In the genomic region with DNA sequence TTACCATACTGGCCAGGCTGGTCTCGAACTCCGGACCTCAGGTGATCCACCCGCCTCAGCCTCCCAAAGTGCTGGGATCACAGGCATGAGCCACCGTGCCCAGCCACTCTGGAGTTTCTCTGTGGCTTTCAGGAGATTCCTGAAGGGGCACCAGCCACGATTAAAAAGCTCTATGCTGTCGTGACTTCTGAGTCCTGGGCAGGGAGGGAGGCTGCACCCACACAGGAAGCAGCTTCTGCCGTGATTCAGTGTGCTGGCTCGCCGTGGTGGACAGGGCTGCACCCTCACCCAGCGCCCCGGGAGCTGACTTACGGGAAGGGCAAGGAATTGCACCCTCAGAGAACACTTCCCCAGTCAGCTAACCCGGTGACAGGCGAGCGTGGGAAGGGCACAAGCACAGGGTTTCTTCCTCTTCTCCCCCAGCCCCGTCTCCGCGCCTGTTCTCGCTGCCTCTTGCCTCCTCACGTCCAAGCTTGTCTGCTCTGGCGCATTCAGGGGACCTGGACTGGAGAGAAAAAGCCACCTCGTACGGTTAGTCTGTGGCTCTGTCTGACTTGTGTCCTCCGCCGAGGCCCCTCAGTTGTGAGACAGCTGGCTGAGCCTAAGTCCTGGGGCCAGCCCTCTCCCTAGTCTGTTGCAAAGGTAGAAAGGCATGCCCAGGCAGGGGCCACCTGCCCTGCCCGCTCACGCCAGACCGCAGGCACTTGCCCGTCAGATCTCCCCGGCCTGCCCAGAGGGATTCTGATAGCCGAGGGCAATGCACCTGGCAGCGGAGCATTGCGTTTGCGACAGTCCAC, we compare ENCODE assay signal across 8 cellular contexts.
A peak's percentile ranks its signal among the peaks of the same experiment; 100 is the strongest.
DNase-seq lines count a peak whose midpoint lies in the region; ATAC-seq and TF ChIP-seq lines count a peak whose summit lies in the region.

No MANE protein-coding gene starts in this region.

- TF ChIP-seq EP300 in Ishikawa (IDR thresholded peaks at IDR 0.05; ENCODE audit: borderline replicate concordance), result no peak

- peak; percentile 88 for DNase-seq in amniotic stem cell (lab: John Stamatoyannopoulos, UW)
- DNase-seq in left lung, result peak; percentile 90 to 95
- DNase-seq in GOT3 (lab: John Stamatoyannopoulos, UW), result no peak

- H3K4me3 ChIP-seq in left lung, result no peak overlapping the region
- no peak overlapping the region for H3K4me3 ChIP-seq in urinary bladder (ENCODE audit: low read depth, low read length)

- no peaks in the 10 kb centered on the region for H3K9me3 ChIP-seq in left lung

- peaks cover 0 to 16% of the 10 kb centered on the region in 2 donors for H3K27me3 ChIP-seq in left lung

- intact Hi-C loops in left lung (cut with DNase I), result no loop called here

- WGBS in urinary bladder, result 76% methylated on average over 34 of the region's 34 CpGs

- ATAC-seq in left lung (peak; percentile 30), HG02610 (IDR thresholded peaks at IDR 0.05; ENCODE audit: unreplicated experiment) (no peak), HG02970 (IDR thresholded peaks at IDR 0.05; ENCODE audit: low FRiP score, unreplicated experiment) (no peak)

- H3K4me1 ChIP-seq in left lung (peaks cover 16 to 65% of the 10 kb centered on the region in 2 donors), urinary bladder (ENCODE audit: insufficient read depth) (no peaks in the 10 kb centered on the region)

- no peaks in the 10 kb centered on the region for H3K36me3 ChIP-seq in left lung
- no peaks in the 10 kb centered on the region for H3K36me3 ChIP-seq in urinary bladder (ENCODE audit: insufficient read depth)

- no peak for TF ChIP-seq RAD21 in Ishikawa (IDR thresholded peaks at IDR 0.05; ENCODE audit: low read depth)

- TF ChIP-seq CTCF in 22Rv1 (IDR thresholded peaks at IDR 0.05), result no peak
- peak in 1 of 2 donors; percentile 10 for TF ChIP-seq CTCF in left lung (IDR thresholded peaks at IDR 0.05)

- H3K27ac ChIP-seq in 22Rv1 (peak overlapping the region; percentile 98), left lung (peak overlapping the region; percentile 62 to 83), urinary bladder (ENCODE audit: low read depth) (peak overlapping the region; percentile 84)

TF ChIP-seq in Ishikawa, 13 proteins besides CTCF, POLR2A, EP300 and RAD21:
- TF ChIP-seq, protein P1, sequence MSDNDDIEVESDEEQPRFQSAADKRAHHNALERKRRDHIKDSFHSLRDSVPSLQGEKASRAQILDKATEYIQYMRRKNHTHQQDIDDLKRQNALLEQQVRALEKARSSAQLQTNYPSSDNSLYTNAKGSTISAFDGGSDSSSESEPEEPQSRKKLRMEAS (IDR thresholded peaks at IDR 0.05), result 0 out of 2 replicates have a peak, but pooled peaks have one; percentile 10
- no peak for TF ChIP-seq TCF12 (IDR thresholded peaks at IDR 0.05; ENCODE audit: low read depth)
- TF ChIP-seq TAF1 (IDR thresholded peaks at IDR 0.05; ENCODE audit: low read depth), result 0 out of 2 replicates have a peak, but pooled peaks have one; percentile 7
TF ChIP-seq in Ishikawa: peak in this region for 2.
